ENCODE assay signal across 11 cellular contexts in the genomic region with DNA sequence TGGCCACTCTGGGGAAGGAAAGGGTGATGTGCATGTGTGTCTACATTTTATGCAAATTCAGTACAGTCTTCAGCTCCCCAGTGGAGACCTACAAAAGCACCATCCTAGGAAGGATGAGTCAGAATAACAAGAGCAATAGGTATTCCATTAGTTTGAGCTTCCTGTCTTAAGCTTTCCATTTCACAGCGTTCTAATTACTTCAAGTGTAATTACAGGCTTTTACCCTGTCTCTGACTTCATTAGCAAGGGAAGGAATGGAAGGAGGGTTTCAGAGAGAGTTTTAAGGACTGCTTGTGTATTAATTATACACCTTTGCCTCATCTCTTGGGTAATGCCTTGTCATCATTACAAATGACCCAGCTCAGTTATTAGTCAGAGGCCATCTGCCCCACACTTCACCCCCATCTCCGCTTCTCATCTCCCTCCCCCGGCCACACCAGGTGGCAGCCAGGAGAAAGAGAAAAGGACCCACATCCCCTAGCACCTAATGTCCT.
DNase-seq lines count a peak whose midpoint lies in the region; ATAC-seq, FAIRE-seq and TF ChIP-seq lines count a peak whose summit lies in the region.
"Had no signal": no experiment of that assay in that cellular context is flagged by ENCODE, and none has a peak within 500 bp of the region (broad histone marks: within the 10 kb centered on the region; RNA-seq: fewer than 3 reads in every experiment).

No MANE protein-coding gene starts in this region.

- ATAC-seq in GM18858 (IDR thresholded peaks at IDR 0.05; ENCODE audit: unreplicated experiment) (peak; percentile 85), HG03469 (IDR thresholded peaks at IDR 0.05; ENCODE audit: unreplicated experiment) (peak; percentile 83), left ventricle myocardium superior (no peak), left lung (no peak)

- no peaks in the 10 kb centered on the region for H3K9me2 ChIP-seq in GM23248 (ENCODE audit: insufficient read depth)

- no peak overlapping the region for H3K4me3 ChIP-seq in GM23248
- H3K4me3 ChIP-seq in H1 (ENCODE audit: extremely low read depth in 1 of 4, insufficient read depth in 2 of 4, low read depth in 3 of 4, low read length in 4 of 4) = no peak overlapping the region
- no peak overlapping the region for H3K4me3 ChIP-seq in dorsolateral prefrontal cortex
- H3K4me3 ChIP-seq in left lung = no peak overlapping the region

- peaks cover 45% of the 10 kb centered on the region for H3K4me1 ChIP-seq in GM23248 (ENCODE audit: insufficient read depth)
- peaks cover 0 to 9% (median 5%) of the 10 kb centered on the region in 4 experiments; a peak in 5 of 7 replicates for H3K4me1 ChIP-seq in H1 (replicated peaks in 1 of 4; ENCODE audit: control insufficient read depth in 3 of 4, insufficient read depth in 4 of 4, low read length in 3 of 4)
- no peaks in the 10 kb centered on the region for H3K4me1 ChIP-seq in left lung

- H3K36me3 ChIP-seq in GM23248 (ENCODE audit: low read depth) (no peaks in the 10 kb centered on the region), H1 (ENCODE audit: control insufficient read depth in 2 of 4, insufficient read depth in 4 of 4, low read length in 3 of 4) (no peaks in the 10 kb centered on the region), left lung (no peaks in the 10 kb centered on the region)

- H3F3A ChIP-seq in GM23248 (ENCODE audit: insufficient read depth) = peaks cover 36% of the 10 kb centered on the region

- no peak overlapping the region for H2BK20ac ChIP-seq in H1 (ENCODE audit: low read length)

- no peak overlapping the region for H2AK5ac ChIP-seq in H1 (ENCODE audit: low read depth, low read length)

- intact Hi-C loops in left ventricle myocardium superior (cut with micrococcal nuclease) (no loop called here), dorsolateral prefrontal cortex (cut with DNase I) (no loop called here), left lung (cut with DNase I) (no loop called here)

- H3K23ac ChIP-seq in H1 (ENCODE audit: insufficient read length) = no peak overlapping the region

- DNase-seq in GM23248 (peak; percentile 57), H1 (ENCODE audit: low read depth in 1 of 2, low spot score in 2 of 2) (no peak), left ventricle myocardium superior (no peak), dorsolateral prefrontal cortex (no peak), H54 (ENCODE audit: insufficient read length, low spot score) (no peak), left lung (no peak)
- DNase-seq: head of caudate nucleus; Kasumi-1; stimulated activated naive CD4-positive, alpha-beta T cell had no signal

- H3K4me2 ChIP-seq in GM23248 (ENCODE audit: unreplicated experiment) (no peak overlapping the region), H1 (ENCODE audit: insufficient read depth in 1 of 2, low read depth in 2 of 2, low read length in 2 of 2) (no peak overlapping the region; a peak in 1 of 4 replicates)

- no peaks in the 10 kb centered on the region for H3K79me2 ChIP-seq in GM23248 (ENCODE audit: insufficient read depth)
- H3K79me2 ChIP-seq in H1 (ENCODE audit: control insufficient read depth in 1 of 2, insufficient read depth in 2 of 2, low read length in 2 of 2) = no peaks in the 10 kb centered on the region

- H3K23me2 ChIP-seq in H1 (ENCODE audit: low read depth, low read length) = peaks cover 2% of the 10 kb centered on the region; the same call in 1 of the 2 replicates

- in situ Hi-C loops in GM23248 (cut with MboI) = no loop called here

- 35 to 44% methylated on average over 3 of the region's 3 CpGs for WGBS in GM23248 (ENCODE audit: low coverage in 1 of 2, low lambda C conversion rate in 2 of 2, missing lambda C conversion rate in 2 of 2), 2 experiments
- 57% methylated on average over 3 of the region's 3 CpGs; no CpG with 5 or more reads in 1 of the 2 experiments for WGBS in H1 (ENCODE audit: extremely low coverage in 1 of 2, insufficient coverage in 1 of 2, insufficient read length in 1 of 2, insufficient replicate concordance in 2 of 2, low coverage in 1 of 2, low lambda C conversion rate in 2 of 2, missing lambda C conversion rate in 1 of 2), 2 experiments

- no peak overlapping the region for H2BK5ac ChIP-seq in H1 (ENCODE audit: low read depth, low read length)

- no peak overlapping the region for H4K8ac ChIP-seq in H1 (ENCODE audit: extremely low read depth, insufficient read depth, low read length)

- no peak overlapping the region for H2BK15ac ChIP-seq in H1 (ENCODE audit: low read length)

- no peaks in the 10 kb centered on the region for H3K27me3 ChIP-seq in GM23248 (replicated peaks; ENCODE audit: insufficient read depth)
- no peaks in the 10 kb centered on the region for H3K27me3 ChIP-seq in H1 (replicated peaks in 1 of 4; ENCODE audit: control insufficient read depth in 3 of 4, extremely low read depth in 1 of 4, insufficient read depth in 3 of 4, low read length in 3 of 4)
- H3K27me3 ChIP-seq in dorsolateral prefrontal cortex = no peaks in the 10 kb centered on the region
- H3K27me3 ChIP-seq in left lung = peaks cover 0 to 8% of the 10 kb centered on the region in 2 donors

- H3K27ac ChIP-seq in GM23248 = peak overlapping the region; percentile 11
- no peak overlapping the region; the same call in 1 of the 2 replicates for H3K27ac ChIP-seq in H1 (ENCODE audit: low read depth, low read length)
- no peak overlapping the region for H3K27ac ChIP-seq in dorsolateral prefrontal cortex
- no peak overlapping the region for H3K27ac ChIP-seq in left lung

- FAIRE-seq in H1 (lab: Jason Lieb, UNC) (no peak), H54 (lab: Jason Lieb, UNC) (no peak)

- no peak for TF ChIP-seq RAD21 in H1 (IDR thresholded peaks at IDR 0.05 in 1 of 2, conservative IDR thresholded peaks at IDR 0.05 in 1 of 2; ENCODE audit: low read depth in 2 of 2, low read length in 2 of 2)

- H4K20me1 ChIP-seq in GM23248 (ENCODE audit: insufficient read depth) (no peaks in the 10 kb centered on the region), H1 (replicated peaks in 1 of 2; ENCODE audit: control insufficient read depth in 1 of 2, insufficient read depth in 2 of 2, low read length in 2 of 2) (no peaks in the 10 kb centered on the region)

- H4K91ac ChIP-seq in H1 (replicated peaks; ENCODE audit: insufficient read length, low read length) = no peak overlapping the region

- no peak overlapping the region for H3K56ac ChIP-seq in H1 (replicated peaks; ENCODE audit: insufficient read length, low read depth, low read length)

- TF ChIP-seq CTCF in H1 (IDR thresholded peaks at IDR 0.05; ENCODE audit: control extremely low read depth in 1 of 3, insufficient read depth in 1 of 3, low read depth in 1 of 3, low read length in 3 of 3) (no peak), dorsolateral prefrontal cortex (IDR thresholded peaks at IDR 0.05 in 54 of 56, conservative IDR thresholded peaks at IDR 0.05 in 2 of 56; ENCODE audit: low read depth in 1 of 56, partially characterized antibody in 56 of 56) (no peak), left lung (IDR thresholded peaks at IDR 0.05) (no peak)

- no peak for TF ChIP-seq POLR2A in H1 (IDR thresholded peaks at IDR 0.05; ENCODE audit: control extremely low read depth in 1 of 2, low read depth in 2 of 2, low read length in 2 of 2)
- TF ChIP-seq POLR2A in H54 (IDR thresholded peaks at IDR 0.05; ENCODE audit: low read depth, low read length) = no peak

- no peak overlapping the region for H2BK12ac ChIP-seq in H1 (ENCODE audit: low read depth, low read length)

- no peak overlapping the region for H3K4ac ChIP-seq in H1 (replicated peaks; ENCODE audit: insufficient read length, low read depth, low read length)

- H4K5ac ChIP-seq in H1 (ENCODE audit: insufficient read length, low read depth, low read length) = no peak overlapping the region

- no peaks in the 10 kb centered on the region for H3K79me1 ChIP-seq in H1 (ENCODE audit: low read depth, low read length)

- no peak overlapping the region for H3K14ac ChIP-seq in H1 (ENCODE audit: insufficient read length)

- no peak overlapping the region for H3K18ac ChIP-seq in H1 (ENCODE audit: extremely low read depth, low read length)

- no peaks in the 10 kb centered on the region for H3K9me3 ChIP-seq in GM23248 (ENCODE audit: low read depth)
- peaks cover 3 to 4% of the 10 kb centered on the region in 2 experiments; a peak in 1 of 4 replicates for H3K9me3 ChIP-seq in H1 (ENCODE audit: insufficient read depth in 2 of 2, low read depth in 1 of 2, low read length in 1 of 2)
- no peaks in the 10 kb centered on the region for H3K9me3 ChIP-seq in left lung

- CTCF ChIA-PET in H1 (lab: Charles Lee; ENCODE audit: partially characterized antibody) = no interaction called here

- POLR2A ChIA-PET in H1 (lab: Charles Lee; ENCODE audit: partially characterized antibody) = no interaction called here

- no peak for TF ChIP-seq EP300 in H1 (IDR thresholded peaks at IDR 0.05; ENCODE audit: borderline replicate concordance in 1 of 2, low read depth in 2 of 2, low read length in 2 of 2)

- H2BK120ac ChIP-seq in H1 (replicated peaks; ENCODE audit: low read depth, low read length) = no peak overlapping the region

- H2AFZ ChIP-seq in GM23248 = 0 out of 2 replicates have a peak overlapping the region, but pooled peaks have one; percentile 35
- H2AFZ ChIP-seq in H1 (ENCODE audit: low read length) = peak overlapping the region; percentile 56; the same call in 1 of the 2 replicates

- no peak overlapping the region for H3K9ac ChIP-seq in GM23248
- H3K9ac ChIP-seq in H1 (replicated peaks in 1 of 4; ENCODE audit: extremely low read depth in 1 of 4, low read depth in 3 of 4, low read length in 3 of 4) = no peak overlapping the region

TF ChIP-seq in H1, 55 proteins besides CTCF, POLR2A, EP300 and RAD21 (continues in another document):
- TF ChIP-seq POU5F1 (IDR thresholded peaks at IDR 0.05; ENCODE audit: low read depth, low read length) = no peak
- no peak for TF ChIP-seq SP1 (IDR thresholded peaks at IDR 0.05; ENCODE audit: low read depth, low read length)
- no peak for TF ChIP-seq YY1 (IDR thresholded peaks at IDR 0.05; ENCODE audit: low read depth, low read length)
- TF ChIP-seq EZH2 (IDR thresholded peaks at IDR 0.05; ENCODE audit: low read depth, low read length, severe bottlenecking) = no peak
- TF ChIP-seq CTBP2 (IDR thresholded peaks at IDR 0.05; ENCODE audit: borderline replicate concordance, insufficient read depth, insufficient read length, low read length) = no peak
- TF ChIP-seq, protein P1, sequence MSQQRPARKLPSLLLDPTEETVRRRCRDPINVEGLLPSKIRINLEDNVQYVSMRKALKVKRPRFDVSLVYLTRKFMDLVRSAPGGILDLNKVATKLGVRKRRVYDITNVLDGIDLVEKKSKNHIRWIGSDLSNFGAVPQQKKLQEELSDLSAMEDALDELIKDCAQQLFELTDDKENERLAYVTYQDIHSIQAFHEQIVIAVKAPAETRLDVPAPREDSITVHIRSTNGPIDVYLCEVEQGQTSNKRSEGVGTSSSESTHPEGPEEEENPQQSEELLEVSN (IDR thresholded peaks at IDR 0.05) = no peak
- TF ChIP-seq RNF2 (IDR thresholded peaks at IDR 0.05; ENCODE audit: borderline replicate concordance, low read depth, low read length, missing control alignments, poor library complexity, severe bottlenecking) = no peak
- TF ChIP-seq PHF8 (conservative IDR thresholded peaks at IDR 0.05; ENCODE audit: low read depth, low read length) = no peak
- TF ChIP-seq CREB1 (IDR thresholded peaks at IDR 0.05) = no peak
- TF ChIP-seq SP2 (IDR thresholded peaks at IDR 0.05; ENCODE audit: low read length) = no peak
- no peak for TF ChIP-seq KDM4A (IDR thresholded peaks at IDR 0.05; ENCODE audit: low read depth, low read length, severe bottlenecking)

Comparison
In these comparisons a context has a peak if more than half of its experiments do, and no peak if none do; other contexts are left out.
1. ATAC-seq: peak in GM18858 (single experiment) and HG03469 (single experiment); none in left ventricle myocardium superior (single experiment) and left lung (single experiment).